ENCODE assay signal across 8 cellular contexts in genomic region chr14:29805415-29806123, GRCh38.
DNase-seq lines count a peak whose midpoint lies in the region; TF ChIP-seq lines count a peak whose summit lies in the region.

No MANE protein-coding gene starts in this region.

- H3K27ac ChIP-seq in Peyer's patch, result no peak overlapping the region

- no peaks in the 10 kb centered on the region for H3K36me3 ChIP-seq in Peyer's patch

- H3K4me1 ChIP-seq in Peyer's patch, result no peaks in the 10 kb centered on the region

- DNase-seq in DMS53 treated with DMSO at 0.1 percent for 48 hours (lab: John Stamatoyannopoulos, UW; ENCODE audit: unreplicated experiment) (peak; percentile 73), NCI-H2029 treated with DMSO at 0.1 percent for 48 hours (lab: John Stamatoyannopoulos, UW) (peak; percentile 73), dermis blood vessel endothelial cell (peak; percentile 68), myocyte (ENCODE audit: low read depth) (peak; percentile 66), epidermal melanocyte (ENCODE audit: insufficient read length, low spot score) (no peak), Peyer's patch (no peak), NK-92 (lab: John Stamatoyannopoulos, UW; ENCODE audit: unreplicated experiment) (no peak)
- no peak for DNase-seq in activated T-cell treated with anti-CD3 and anti-CD28 coated beads, Interleukin-2, amount 50 U/mL, for 48 hours

- H3K9me3 ChIP-seq in Peyer's patch, result no peaks in the 10 kb centered on the region

- no peak overlapping the region for H3K4me3 ChIP-seq in Peyer's patch

- TF ChIP-seq CTCF in Peyer's patch (IDR thresholded peaks at IDR 0.05), result no peak

- no peak for TF ChIP-seq POLR2A in Peyer's patch (IDR thresholded peaks at IDR 0.05)

- no peaks in the 10 kb centered on the region for H3K27me3 ChIP-seq in Peyer's patch

Comparison
In these comparisons a context has a peak if more than half of its experiments do, and no peak if none do; other contexts are left out.
1. DNase-seq: peak in DMS53 treated with DMSO at 0.1 percent for 48 hours (single experiment), NCI-H2029 treated with DMSO at 0.1 percent for 48 hours (single experiment), dermis blood vessel endothelial cell (single experiment) and myocyte (single experiment); none in activated T-cell treated with anti-CD3 and anti-CD28 coated beads, Interleukin-2, amount 50 U/mL, for 48 hours (0 of 2), epidermal melanocyte (single experiment), Peyer's patch (0 of 3) and NK-92 (single experiment).